Comparison of ENCODE assay signal across 29 cellular contexts in the genomic region with DNA sequence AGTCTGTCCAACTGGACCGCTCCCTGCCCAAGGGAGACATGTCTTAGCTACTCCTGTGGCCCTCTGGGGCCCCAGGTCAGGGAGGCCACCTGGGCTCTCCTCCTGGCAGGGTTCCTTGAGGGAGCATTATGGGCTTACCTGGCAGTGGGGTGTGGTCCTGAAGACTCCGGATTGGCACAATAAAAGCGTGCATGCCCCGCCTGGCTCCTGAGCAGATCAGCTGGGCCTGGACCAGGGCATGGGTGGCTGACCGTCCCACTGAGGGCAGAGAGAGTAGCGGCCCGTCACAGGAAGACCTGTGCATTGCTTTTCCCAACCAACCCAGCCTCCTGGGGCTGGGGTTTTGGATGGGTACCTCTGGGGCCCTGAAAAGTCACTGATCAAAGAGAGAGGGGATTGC. TPM values are rescaled to one million over a fixed set of nuclear protein-coding genes. Genes with fewer than 3 reads are reported as not detected.
"Had no signal": no experiment of that assay in that cellular context is flagged by ENCODE, and none has a peak within 500 bp of the region (broad histone marks: within the 10 kb centered on the region; RNA-seq: fewer than 3 reads in every experiment).

No MANE protein-coding gene starts in this region.

- H3K27ac ChIP-seq: adrenal gland, lower lobe of right lung, ovary, prostate gland, suprapubic skin, tibial artery had no signal

- H3K36me3 ChIP-seq: ovary had no signal

- H3K9me3 ChIP-seq: adrenal gland, lower lobe of right lung, ovary, prostate gland, suprapubic skin, tibial artery had no signal

- H3K27me3 Mint-ChIP-seq: activated B cell treated with CpG ODN at 0.5 μM for 24 hours; activated naive CD8-positive, alpha-beta T cell treated with anti-CD3 and anti-CD28 coated beads for 36 hours; brain; effector memory CD8-positive, alpha-beta T cell; stimulated activated memory B cell treated with anti-CD40 and anti-IgM and Interleukin-4, amounts not matched to agents 10 μg/mL and 1 μg/mL and 100 μg/mL, for 72 hours had no signal

- H3K9me3 Mint-ChIP-seq: activated B cell treated with CpG ODN at 0.5 μM for 24 hours; activated naive CD8-positive, alpha-beta T cell treated with anti-CD3 and anti-CD28 coated beads for 36 hours; effector memory CD8-positive, alpha-beta T cell; natural killer cell treated with Interleukin-12 subunit alpha and Interleukin-12 subunit beta and Interleukin-15 and Interleukin-18, amount 100 ng/mL, for 72 hours; stimulated activated memory B cell treated with anti-CD40 and anti-IgM and Interleukin-4, amounts not matched to agents 10 μg/mL and 1 μg/mL and 100 μg/mL, for 72 hours; T-helper 2 cell treated with Interferon-gamma antibody and Interleukin-4, amounts not matched to agents 5 μg/mL and 100 μg/mL, for 36 hours had no signal

- H3K27ac Mint-ChIP-seq: activated B cell treated with CpG ODN at 0.5 μM for 24 hours; activated naive CD8-positive, alpha-beta T cell treated with anti-CD3 and anti-CD28 coated beads for 36 hours; natural killer cell treated with Interleukin-12 subunit alpha and Interleukin-12 subunit beta and Interleukin-15 and Interleukin-18, amount 100 ng/mL, for 72 hours; stimulated activated memory B cell treated with anti-CD40 and anti-IgM and Interleukin-4, amounts not matched to agents 10 μg/mL and 1 μg/mL and 100 μg/mL, for 72 hours; T-helper 2 cell treated with Interferon-gamma antibody and Interleukin-4, amounts not matched to agents 5 μg/mL and 100 μg/mL, for 36 hours had no signal

- DNase-seq: activated B cell treated with CpG ODN at 0.5 μM for 24 hours; activated CD4-positive, alpha-beta T cell treated with anti-CD3 and anti-CD28 coated beads, Interleukin-2, amount 50 U/mL, for 1 hour; activated effector memory CD4-positive, alpha-beta T cell treated with Interleukin-2 at 50 U/mL for 16 hours; activated naive CD4-positive, alpha-beta T cell treated with Interleukin-2 at 50 U/mL for 16 hours; activated naive CD8-positive, alpha-beta T cell treated with anti-CD3 and anti-CD28 coated beads for 36 hours; activated T-cell treated with anti-CD3 and anti-CD28 coated beads for 4 hours; adrenal gland; aorta; cortex of kidney; effector memory CD8-positive, alpha-beta T cell; hippocampal formation; lower lobe of right lung; ovary; retina; stimulated activated CD4-positive, alpha-beta T cell treated with anti-CD3 and anti-CD28 coated beads, Interleukin-1b, Interleukin-23, amount 100 ng/mL, for 48 hours; stimulated activated CD4-positive, alpha-beta T cell treated with anti-CD3 and anti-CD28 coated beads, Interleukin-4, amount 100 ng/mL, for 4 hours; stimulated activated CD8-positive, alpha-beta memory T cell treated with anti-CD3 and anti-CD28 coated beads, Interleukin-4, amount 100 ng/mL, for 48 hours; T-helper 1 cell; tibial artery had no signal

- H3K36me3 Mint-ChIP-seq: activated naive CD8-positive, alpha-beta T cell treated with anti-CD3 and anti-CD28 coated beads for 36 hours; brain; natural killer cell treated with Interleukin-12 subunit alpha and Interleukin-12 subunit beta and Interleukin-15 and Interleukin-18, amount 100 ng/mL, for 72 hours; stimulated activated memory B cell treated with anti-CD40 and anti-IgM and Interleukin-4, amounts not matched to agents 10 μg/mL and 1 μg/mL and 100 μg/mL, for 72 hours had no signal

- H3K4me1 ChIP-seq: prostate gland had no signal

- H3K27me3 ChIP-seq: adrenal gland, ovary, suprapubic skin, tibial artery had no signal

- H3K4me3 Mint-ChIP-seq: activated B cell treated with CpG ODN at 0.5 μM for 24 hours; activated naive CD8-positive, alpha-beta T cell treated with anti-CD3 and anti-CD28 coated beads for 36 hours; brain; effector memory CD8-positive, alpha-beta T cell; natural killer cell treated with Interleukin-12 subunit alpha and Interleukin-12 subunit beta and Interleukin-15 and Interleukin-18, amount 100 ng/mL, for 72 hours; stimulated activated memory B cell treated with anti-CD40 and anti-IgM and Interleukin-4, amounts not matched to agents 10 μg/mL and 1 μg/mL and 100 μg/mL, for 72 hours; T-helper 2 cell treated with Interferon-gamma antibody and Interleukin-4, amounts not matched to agents 5 μg/mL and 100 μg/mL, for 36 hours had no signal

- ATAC-seq: effector memory CD8-positive, alpha-beta T cell; lower lobe of right lung; natural killer cell treated with Interleukin-12 subunit alpha and Interleukin-12 subunit beta and Interleukin-15 and Interleukin-18, amount 100 ng/mL, for 72 hours; stimulated activated memory B cell treated with anti-CD40 and anti-IgM and Interleukin-4, amounts not matched to agents 10 μg/mL and 1 μg/mL and 100 μg/mL, for 72 hours had no signal

- H3K4me3 ChIP-seq: adrenal gland, lower lobe of right lung, ovary, prostate gland, smooth muscle cell, suprapubic skin, tibial artery had no signal

RNA-seq across cellular contexts. Expression of gene ACOX2, which starts 5.4 kb away (rescaled TPM):
- total RNA-seq: activated B cell treated with CpG ODN at 0.5 μM for 24 hours; activated naive CD8-positive, alpha-beta T cell treated with anti-CD3 and anti-CD28 coated beads for 36 hours; natural killer cell treated with Interleukin-12 subunit alpha and Interleukin-12 subunit beta and Interleukin-15 and Interleukin-18, amount 100 ng/mL, for 72 hours had no signal

RNA-seq across cellular contexts. Expression of gene FAM107A, which starts 45.6 kb away (rescaled TPM):
- total RNA-seq: activated B cell treated with CpG ODN at 0.5 μM for 24 hours; activated naive CD8-positive, alpha-beta T cell treated with anti-CD3 and anti-CD28 coated beads for 36 hours; mononuclear cell; myocyte; natural killer cell treated with Interleukin-12 subunit alpha and Interleukin-12 subunit beta and Interleukin-15 and Interleukin-18, amount 100 ng/mL, for 72 hours; smooth muscle cell had no signal
- polyA plus RNA-seq: keratinocyte, smooth muscle cell had no signal
